In the genomic region with DNA sequence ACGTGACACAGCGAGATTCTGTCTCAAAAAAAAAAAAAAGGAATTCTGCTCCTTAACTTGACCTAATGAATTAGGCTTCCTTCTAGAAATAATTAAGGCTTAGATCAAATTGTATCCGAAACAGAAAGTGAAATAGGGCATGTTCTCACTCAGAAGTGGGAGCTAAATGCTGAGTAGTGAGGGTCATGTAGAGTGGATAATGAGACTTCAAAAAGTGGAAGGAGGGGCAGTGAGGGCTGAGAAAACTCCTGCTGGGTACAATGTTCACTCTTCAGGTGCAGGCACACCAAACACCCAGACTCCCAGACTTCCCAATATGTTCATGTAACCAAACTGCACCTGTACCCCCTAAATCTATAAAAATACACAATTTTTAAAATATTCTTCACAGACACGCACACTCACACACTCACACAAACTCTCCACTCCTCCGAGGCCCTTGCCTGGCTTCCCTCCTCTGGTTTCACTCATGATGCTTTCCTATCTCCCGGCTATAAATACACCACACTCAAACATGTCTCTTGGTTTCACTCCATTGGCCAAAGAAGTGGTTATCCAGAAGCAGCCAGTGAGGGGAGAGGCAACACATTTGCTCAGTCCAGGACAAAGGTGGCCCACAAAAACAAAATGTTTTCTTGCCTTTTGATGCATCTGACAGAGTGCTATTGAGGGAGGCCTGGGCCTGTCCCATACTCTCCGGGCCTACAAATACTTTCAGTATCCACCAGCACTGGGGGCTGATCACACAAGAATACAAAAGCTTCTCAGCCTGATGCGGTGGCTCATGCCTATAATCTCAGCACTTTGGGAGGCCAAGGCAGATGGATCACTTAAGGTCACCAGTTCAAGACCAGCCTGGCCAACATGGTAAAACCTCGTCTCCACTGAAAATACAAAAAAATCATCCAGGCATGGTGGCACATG, we compare ENCODE assay signal across 11 cellular contexts.
DNase-seq lines count a peak whose midpoint lies in the region; ATAC-seq and TF ChIP-seq lines count a peak whose summit lies in the region.
"Had no signal": no experiment of that assay in that cellular context is flagged by ENCODE, and none has a peak within 500 bp of the region (broad histone marks: within the 10 kb centered on the region; RNA-seq: fewer than 3 reads in every experiment).

No MANE protein-coding gene starts in this region.

- intact Hi-C loops in activated CD4-positive, alpha-beta T cell treated with anti-CD3 and anti-CD28 coated beads for 36 hours (cut with DNase I, micrococcal nuclease), result loop anchor here in 1 of 2 experiments (5.0 kb wide), 3 partner anchors 37 to 83 kb away; no protein-coding TSS in a partner anchor
- intact Hi-C loops in cardiac septum (cut with DNase I) (no loop called here), Caco-2 (cut with micrococcal nuclease; ENCODE audit: unreplicated experiment) (loop anchor here (5.0 to 10.0 kb wide), 5 partner anchors 57 to 385 kb away; partner anchors contain the start of gene IRF2BP2)

- TF ChIP-seq CTCF in Caco-2 (IDR thresholded peaks at IDR 0.05; ENCODE audit: insufficient read depth in 1 of 2, low read depth in 1 of 2, low read length in 1 of 2, severe bottlenecking in 1 of 2, unreplicated experiment in 1 of 2), result no peak

- DNase-seq in activated CD4-positive, alpha-beta T cell treated with anti-CD3 and anti-CD28 coated beads, Interleukin-2, amount 10 ng/mL, durations not matched to agents 7 days and 5 days, result no peak
- DNase-seq in activated CD4-positive, alpha-beta T cell treated with anti-CD3 and anti-CD28 coated beads for 36 hours, result no peak
- DNase-seq in NCI-H510A treated with DMSO at 0.1 percent for 48 hours (lab: John Stamatoyannopoulos, UW) (peak; percentile 95), cardiac septum (ENCODE audit: low spot score) (peak; percentile 58), kidney glomerular epithelial cell (lab: John Stamatoyannopoulos, UW) (no peak), Caco-2 (no peak)
- DNase-seq in naive thymus-derived CD8-positive, alpha-beta T cell, result no peak
- DNase-seq: activated CD4-positive, CD25-positive, alpha-beta regulatory T cell; central memory CD4-positive, alpha-beta T cell had no signal

- no peak overlapping the region for H3K9ac ChIP-seq in stomach smooth muscle (ENCODE audit: low read length in 2 of 2)

- no peak for ATAC-seq in activated CD4-positive, alpha-beta T cell treated with anti-CD3 and anti-CD28 coated beads for 36 hours
- no peak for ATAC-seq in naive thymus-derived CD8-positive, alpha-beta T cell
- ATAC-seq: sciatic nerve had no signal

- no peaks in the 10 kb centered on the region for H3K36me3 ChIP-seq in stomach smooth muscle (ENCODE audit: control insufficient read depth in 2 of 2, insufficient read depth in 2 of 2, low read length in 2 of 2)
- no peaks in the 10 kb centered on the region for H3K36me3 ChIP-seq in Caco-2 (ENCODE audit: control insufficient read depth, insufficient read depth, low read length)

- peak overlapping the region; percentile 7 for H3K27ac Mint-ChIP-seq in activated CD4-positive, alpha-beta T cell treated with anti-CD3 and anti-CD28 coated beads, Interleukin-2, amount 10 ng/mL, durations not matched to agents 7 days and 5 days
- no peak overlapping the region for H3K27ac Mint-ChIP-seq in activated CD4-positive, alpha-beta T cell treated with anti-CD3 and anti-CD28 coated beads for 36 hours
- peak overlapping the region in 3 of 10 donors; percentile 1 to 39 (median 33) for H3K27ac Mint-ChIP-seq in naive thymus-derived CD8-positive, alpha-beta T cell
- H3K27ac Mint-ChIP-seq in Caco-2 (ENCODE audit: unreplicated experiment), result no peak overlapping the region

- H3K4me1 ChIP-seq in stomach smooth muscle (ENCODE audit: control insufficient read depth, insufficient read depth, low read length) (peaks cover 5% of the 10 kb centered on the region), Caco-2 (peaks cover 40% of the 10 kb centered on the region)

- CTCF ChIA-PET in activated CD4-positive, alpha-beta T cell treated with anti-CD3 and anti-CD28 coated beads, Interleukin-2, amount 10 ng/mL, durations not matched to agents 7 days and 5 days (lab: Charles Lee), result interaction anchor here (0.9 to 1.3 kb wide), 4 partner anchors 11 to 204 kb away, joined by 3 read pairs; no protein-coding TSS in a partner anchor
- CTCF ChIA-PET in activated CD4-positive, alpha-beta T cell treated with anti-CD3 and anti-CD28 coated beads for 36 hours (lab: Charles Lee), result no interaction called here
- CTCF ChIA-PET in Caco-2 (lab: Charles Lee), result no interaction called here

- H3K4me1 Mint-ChIP-seq in activated CD4-positive, alpha-beta T cell treated with anti-CD3 and anti-CD28 coated beads, Interleukin-2, amount 10 ng/mL, durations not matched to agents 7 days and 5 days, result peaks cover 51% of the 10 kb centered on the region
- H3K4me1 Mint-ChIP-seq in activated CD4-positive, alpha-beta T cell treated with anti-CD3 and anti-CD28 coated beads for 36 hours, result peaks cover 55% of the 10 kb centered on the region
- peaks cover 12 to 37% (median 18%) of the 10 kb centered on the region in 4 donors for H3K4me1 Mint-ChIP-seq in naive thymus-derived CD8-positive, alpha-beta T cell
- peaks cover 35% of the 10 kb centered on the region for H3K4me1 Mint-ChIP-seq in Caco-2 (ENCODE audit: low read depth, unreplicated experiment)

- no peaks in the 10 kb centered on the region for H3K9me3 ChIP-seq in stomach smooth muscle (ENCODE audit: control insufficient read depth in 2 of 2, low read length in 2 of 2)
- no peaks in the 10 kb centered on the region for H3K9me3 ChIP-seq in Caco-2

- no TSS peak for BruUV-seq in Caco-2 (replicated peaks; lab: Mats Ljungman, UMichigan)

- H3K4me3 ChIP-seq in stomach smooth muscle (ENCODE audit: low read length in 2 of 2) (no peak overlapping the region), Caco-2 (ENCODE audit: low read depth, low read length) (no peak overlapping the region)

- H3K27me3 Mint-ChIP-seq in activated CD4-positive, alpha-beta T cell treated with anti-CD3 and anti-CD28 coated beads, Interleukin-2, amount 10 ng/mL, durations not matched to agents 7 days and 5 days, result no peaks in the 10 kb centered on the region
- no peaks in the 10 kb centered on the region for H3K27me3 Mint-ChIP-seq in activated CD4-positive, alpha-beta T cell treated with anti-CD3 and anti-CD28 coated beads for 36 hours
- no peaks in the 10 kb centered on the region for H3K27me3 Mint-ChIP-seq in naive thymus-derived CD8-positive, alpha-beta T cell
- H3K27me3 Mint-ChIP-seq in Caco-2 (ENCODE audit: insufficient read depth, unreplicated experiment), result no peaks in the 10 kb centered on the region

- H3K27me3 ChIP-seq in stomach smooth muscle (ENCODE audit: control insufficient read depth in 1 of 2, insufficient read depth in 2 of 2, low read length in 2 of 2) (no peaks in the 10 kb centered on the region), Caco-2 (replicated peaks; ENCODE audit: control insufficient read depth, insufficient read depth, low read length) (no peaks in the 10 kb centered on the region)

- peak overlapping the region; percentile 24 for H3K27ac ChIP-seq in stomach smooth muscle (ENCODE audit: low read length)

- H3K4me3 Mint-ChIP-seq in activated CD4-positive, alpha-beta T cell treated with anti-CD3 and anti-CD28 coated beads, Interleukin-2, amount 10 ng/mL, durations not matched to agents 7 days and 5 days, result no peak overlapping the region
- H3K4me3 Mint-ChIP-seq in activated CD4-positive, alpha-beta T cell treated with anti-CD3 and anti-CD28 coated beads for 36 hours, result no peak overlapping the region
- H3K4me3 Mint-ChIP-seq in naive thymus-derived CD8-positive, alpha-beta T cell, result no peak overlapping the region
- H3K4me3 Mint-ChIP-seq in Caco-2 (ENCODE audit: unreplicated experiment), result no peak overlapping the region

- H3K36me3 Mint-ChIP-seq in activated CD4-positive, alpha-beta T cell treated with anti-CD3 and anti-CD28 coated beads, Interleukin-2, amount 10 ng/mL, durations not matched to agents 7 days and 5 days (ENCODE audit: low read depth), result no peaks in the 10 kb centered on the region
- H3K36me3 Mint-ChIP-seq in activated CD4-positive, alpha-beta T cell treated with anti-CD3 and anti-CD28 coated beads for 36 hours (ENCODE audit: low read depth), result no peaks in the 10 kb centered on the region
- peaks cover 0 to 4% (median 0%) of the 10 kb centered on the region in 3 donors for H3K36me3 Mint-ChIP-seq in naive thymus-derived CD8-positive, alpha-beta T cell
- no peaks in the 10 kb centered on the region for H3K36me3 Mint-ChIP-seq in Caco-2 (ENCODE audit: insufficient read depth, unreplicated experiment)

- H3K9me3 Mint-ChIP-seq in activated CD4-positive, alpha-beta T cell treated with anti-CD3 and anti-CD28 coated beads, Interleukin-2, amount 10 ng/mL, durations not matched to agents 7 days and 5 days, result peaks cover 4% of the 10 kb centered on the region
- no peaks in the 10 kb centered on the region for H3K9me3 Mint-ChIP-seq in activated CD4-positive, alpha-beta T cell treated with anti-CD3 and anti-CD28 coated beads for 36 hours (ENCODE audit: low read depth)
- no peaks in the 10 kb centered on the region for H3K9me3 Mint-ChIP-seq in naive thymus-derived CD8-positive, alpha-beta T cell
- peaks cover 7% of the 10 kb centered on the region for H3K9me3 Mint-ChIP-seq in Caco-2 (ENCODE audit: unreplicated experiment)

- POLR2A ChIA-PET in activated CD4-positive, alpha-beta T cell treated with anti-CD3 and anti-CD28 coated beads, Interleukin-2, amount 10 ng/mL, durations not matched to agents 7 days and 5 days (lab: Charles Lee), result no interaction called here
- POLR2A ChIA-PET in activated CD4-positive, alpha-beta T cell treated with anti-CD3 and anti-CD28 coated beads for 36 hours (lab: Charles Lee), result no interaction called here
- POLR2A ChIA-PET in naive thymus-derived CD8-positive, alpha-beta T cell (lab: Charles Lee), result no interaction called here
- POLR2A ChIA-PET in Caco-2 (lab: Charles Lee), result no interaction called here

Comparison
In these comparisons a context has a peak if more than half of its experiments do, and no peak if none do; other contexts are left out.
1. DNase-seq: peak in NCI-H510A treated with DMSO at 0.1 percent for 48 hours (single experiment) and cardiac septum (single experiment); none in activated CD4-positive, alpha-beta T cell treated with anti-CD3 and anti-CD28 coated beads, Interleukin-2, amount 10 ng/mL, durations not matched to agents 7 days and 5 days (single experiment), activated CD4-positive, alpha-beta T cell treated with anti-CD3 and anti-CD28 coated beads for 36 hours (single experiment), naive thymus-derived CD8-positive, alpha-beta T cell (0 of 10), kidney glomerular epithelial cell (single experiment) and Caco-2 (0 of 2).